In the genomic region with DNA sequence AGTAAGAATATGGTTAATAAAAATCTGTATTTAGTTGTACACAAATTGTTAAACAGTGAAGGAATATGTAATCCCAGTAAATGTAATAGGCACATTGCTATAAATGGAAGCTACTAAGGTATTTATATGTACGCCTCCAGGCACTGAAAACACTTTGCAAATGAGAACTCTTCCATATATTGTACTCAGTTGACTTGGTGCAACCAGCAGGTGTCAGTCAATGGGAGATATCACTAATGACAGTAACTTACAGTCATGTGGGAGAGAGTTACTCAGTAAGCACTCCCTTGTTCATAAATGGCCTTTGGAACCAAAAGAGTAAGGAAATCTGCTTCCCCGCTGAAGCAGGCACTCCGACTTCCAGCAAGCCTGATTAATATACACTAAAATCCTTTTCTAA, we compare ENCODE assay signal across 1 cellular context.
TF ChIP-seq lines count a peak whose summit lies in the region.

No MANE protein-coding gene starts in this region.

TF ChIP-seq in HepG2, 621 proteins besides CTCF, POLR2A, EP300 and RAD21:
- TF ChIP-seq, protein P1, sequence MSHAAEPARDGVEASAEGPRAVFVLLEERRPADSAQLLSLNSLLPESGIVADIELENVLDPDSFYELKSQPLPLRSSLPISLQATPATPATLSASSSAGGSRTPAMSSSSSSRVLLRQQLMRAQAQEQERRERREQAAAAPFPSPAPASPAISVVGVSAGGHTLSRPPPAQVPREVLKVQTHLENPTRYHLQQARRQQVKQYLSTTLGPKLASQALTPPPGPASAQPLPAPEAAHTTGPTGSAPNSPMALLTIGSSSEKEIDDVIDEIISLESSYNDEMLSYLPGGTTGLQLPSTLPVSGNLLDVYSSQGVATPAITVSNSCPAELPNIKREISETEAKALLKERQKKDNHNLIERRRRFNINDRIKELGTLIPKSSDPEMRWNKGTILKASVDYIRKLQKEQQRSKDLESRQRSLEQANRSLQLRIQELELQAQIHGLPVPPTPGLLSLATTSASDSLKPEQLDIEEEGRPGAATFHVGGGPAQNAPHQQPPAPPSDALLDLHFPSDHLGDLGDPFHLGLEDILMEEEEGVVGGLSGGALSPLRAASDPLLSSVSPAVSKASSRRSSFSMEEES (CRISPR knock-in tag; IDR thresholded peaks at IDR 0.05), result no peak
- TF ChIP-seq MXI1 (IDR thresholded peaks at IDR 0.05; ENCODE audit: borderline replicate concordance, low read depth, low read length), result no peak
- no peak for TF ChIP-seq PITX1 (CRISPR knock-in tag; IDR thresholded peaks at IDR 0.05)
- TF ChIP-seq STAG1 (CRISPR knock-in tag; IDR thresholded peaks at IDR 0.05), result peak; percentile 18; the same call in 1 of the 2 replicates
- TF ChIP-seq ZNF343 (CRISPR knock-in tag; IDR thresholded peaks at IDR 0.05), result 0 out of 2 replicates have a peak, but pooled peaks have one; percentile 80
- TF ChIP-seq HOXA7 (CRISPR knock-in tag; IDR thresholded peaks at IDR 0.05), result no peak
